ENCODE assay signal across 1 cellular context in the genomic region with DNA sequence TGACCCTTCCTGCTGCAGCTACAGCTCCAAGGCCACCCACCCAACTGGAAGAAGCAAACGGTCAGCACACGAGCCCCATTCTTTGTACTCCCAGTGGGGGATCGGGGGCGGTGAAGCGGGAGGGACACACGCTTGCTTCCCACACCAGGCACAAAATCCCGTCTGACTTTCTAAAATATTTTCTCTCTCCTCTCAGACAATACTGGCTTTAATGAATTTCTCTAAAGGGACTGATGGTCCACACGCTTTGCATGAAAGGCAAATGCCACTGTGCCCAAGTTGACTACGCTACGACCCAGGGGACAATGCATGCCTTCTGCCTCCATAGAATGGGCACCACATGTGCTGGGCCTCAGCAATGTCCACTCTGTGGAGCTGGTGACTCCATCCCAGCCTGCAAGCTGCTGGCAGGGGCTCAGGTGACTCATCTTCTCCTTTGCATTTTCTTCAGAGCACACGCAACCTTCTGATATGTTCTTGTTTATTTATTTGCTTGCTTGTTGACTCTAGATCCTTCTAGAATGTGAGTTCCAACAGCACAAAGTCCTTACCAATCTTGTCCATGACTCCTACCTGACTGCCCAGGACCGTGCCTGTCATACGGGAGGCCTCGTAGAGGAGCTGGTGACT.
TF ChIP-seq lines count a peak whose summit lies in the region.

No MANE protein-coding gene starts in this region.

TF ChIP-seq in HCT116, 20 proteins besides CTCF, POLR2A, EP300 and RAD21 (continued from another document):
- TF ChIP-seq TCF7L2 (IDR thresholded peaks at IDR 0.05; ENCODE audit: borderline replicate concordance, extremely low read depth, insufficient read depth, insufficient read length) (no peak), ELF1 (IDR thresholded peaks at IDR 0.05; ENCODE audit: borderline replicate concordance, low read depth) (no peak), SRF (IDR thresholded peaks at IDR 0.05; ENCODE audit: low read depth) (no peak), FOSL1 (IDR thresholded peaks at IDR 0.05; ENCODE audit: low read depth) (peak; percentile 55; the same call in 1 of the 2 replicates), JUND (IDR thresholded peaks at IDR 0.05) (peak; percentile 43; the same call in 1 of the 2 replicates)
- TF ChIP-seq, protein P1, sequence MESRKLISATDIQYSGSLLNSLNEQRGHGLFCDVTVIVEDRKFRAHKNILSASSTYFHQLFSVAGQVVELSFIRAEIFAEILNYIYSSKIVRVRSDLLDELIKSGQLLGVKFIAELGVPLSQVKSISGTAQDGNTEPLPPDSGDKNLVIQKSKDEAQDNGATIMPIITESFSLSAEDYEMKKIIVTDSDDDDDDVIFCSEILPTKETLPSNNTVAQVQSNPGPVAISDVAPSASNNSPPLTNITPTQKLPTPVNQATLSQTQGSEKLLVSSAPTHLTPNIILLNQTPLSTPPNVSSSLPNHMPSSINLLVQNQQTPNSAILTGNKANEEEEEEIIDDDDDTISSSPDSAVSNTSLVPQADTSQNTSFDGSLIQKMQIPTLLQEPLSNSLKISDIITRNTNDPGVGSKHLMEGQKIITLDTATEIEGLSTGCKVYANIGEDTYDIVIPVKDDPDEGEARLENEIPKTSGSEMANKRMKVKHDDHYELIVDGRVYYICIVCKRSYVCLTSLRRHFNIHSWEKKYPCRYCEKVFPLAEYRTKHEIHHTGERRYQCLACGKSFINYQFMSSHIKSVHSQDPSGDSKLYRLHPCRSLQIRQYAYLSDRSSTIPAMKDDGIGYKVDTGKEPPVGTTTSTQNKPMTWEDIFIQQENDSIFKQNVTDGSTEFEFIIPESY (IDR thresholded peaks at IDR 0.05; ENCODE audit: extremely low read depth, insufficient replicate concordance, low read length) = no peak
